1 cellular context compared by ENCODE assay signal in genomic region chr2:6089474-6089873, GRCh38.
TF ChIP-seq lines count a peak whose summit lies in the region.

No MANE protein-coding gene starts in this region.

TF ChIP-seq in GM23338, 12 proteins besides CTCF, POLR2A, EP300 and RAD21 (continued from another document):
- TF ChIP-seq ZNF462 (CRISPR knock-in tag; IDR thresholded peaks at IDR 0.05) = no peak
- TF ChIP-seq CREB1 (CRISPR knock-in tag; IDR thresholded peaks at IDR 0.05; ENCODE audit: low read depth) = no peak
- TF ChIP-seq EZH2phosphoT487 (IDR thresholded peaks at IDR 0.05; ENCODE audit: unreplicated experiment) = no peak
- no peak for TF ChIP-seq REST (IDR thresholded peaks at IDR 0.05; ENCODE audit: unreplicated experiment)
